Comparison of ENCODE assay signal across 16 cellular contexts in genomic region chr1:24067978-24068377, GRCh38. TPM values are rescaled to one million over a fixed set of nuclear protein-coding genes. Genes with fewer than 3 reads are reported as not detected.
A peak's percentile ranks its signal among the peaks of the same experiment; 100 is the strongest.
DNase-seq lines count a peak whose midpoint lies in the region; ATAC-seq and TF ChIP-seq lines count a peak whose summit lies in the region.
"Had no signal": no experiment of that assay in that cellular context is flagged by ENCODE, and none has a peak within 500 bp of the region (broad histone marks: within the 10 kb centered on the region; RNA-seq: fewer than 3 reads in every experiment).

No MANE protein-coding gene starts in this region.

- no peak overlapping the region for H3K4me3 Mint-ChIP-seq in chondrocyte (ENCODE audit: unreplicated experiment)
- H3K4me3 Mint-ChIP-seq in activated naive CD8-positive, alpha-beta T cell treated with anti-CD3 and anti-CD28 coated beads for 36 hours: no peak overlapping the region
- H3K4me3 Mint-ChIP-seq: CD4-positive, alpha-beta memory T cell had no signal

- no peaks in the 10 kb centered on the region for H3K79me1 ChIP-seq in neuronal stem cell (ENCODE audit: low read depth, low read length)

- H3K27ac ChIP-seq in heart right ventricle (peak overlapping the region in 7 of 10 donors; percentile 23 to 81 (median 64)), neuronal stem cell (replicated peaks; ENCODE audit: low read length) (no peak overlapping the region)
- H3K27ac ChIP-seq: C4-2B, HL-60 had no signal

- no peak overlapping the region for H2BK5ac ChIP-seq in neuronal stem cell (ENCODE audit: low read length)

- TF ChIP-seq CTCF in heart right ventricle (IDR thresholded peaks at IDR 0.05) (no peak), chondrocyte (IDR thresholded peaks at IDR 0.05) (no peak)

- no peak overlapping the region for H3K4me3 ChIP-seq in heart right ventricle
- no peak overlapping the region for H3K4me3 ChIP-seq in neuronal stem cell (ENCODE audit: low read length in 2 of 2)

- in situ Hi-C loops in ACHN (cut with HindIII; ENCODE audit: low pct_ligation_motif_present, low pct_unique_long_range_greater_than_20kb, low sequenced_read_pairs): no loop called here

- intact Hi-C loops in heart right ventricle (cut with DNase I): no loop called here
- intact Hi-C loops in cardiac septum (cut with DNase I): no loop called here

- no peaks in the 10 kb centered on the region for H3K9me3 Mint-ChIP-seq in chondrocyte (ENCODE audit: low read depth)
- H3K9me3 Mint-ChIP-seq in activated naive CD8-positive, alpha-beta T cell treated with anti-CD3 and anti-CD28 coated beads for 36 hours: no peaks in the 10 kb centered on the region
- H3K9me3 Mint-ChIP-seq: CD4-positive, alpha-beta memory T cell had no signal

- no peak overlapping the region for H3K18ac ChIP-seq in neuronal stem cell (ENCODE audit: low read length)

- peak overlapping the region; percentile 17 for H2BK15ac ChIP-seq in neuronal stem cell (ENCODE audit: low read length)

- peaks cover 2% of the 10 kb centered on the region for H3K27me3 Mint-ChIP-seq in chondrocyte (ENCODE audit: low read depth)
- peaks cover 13% of the 10 kb centered on the region for H3K27me3 Mint-ChIP-seq in activated naive CD8-positive, alpha-beta T cell treated with anti-CD3 and anti-CD28 coated beads for 36 hours

- no peak overlapping the region for H3K4ac ChIP-seq in neuronal stem cell (ENCODE audit: low read length)

- H3K4me1 Mint-ChIP-seq in chondrocyte (ENCODE audit: low read depth): peaks cover 5% of the 10 kb centered on the region
- H3K4me1 Mint-ChIP-seq in activated naive CD8-positive, alpha-beta T cell treated with anti-CD3 and anti-CD28 coated beads for 36 hours: peaks cover 5% of the 10 kb centered on the region

- H2BK12ac ChIP-seq in neuronal stem cell (ENCODE audit: low read length): no peak overlapping the region

- no peak overlapping the region for H4K8ac ChIP-seq in neuronal stem cell (ENCODE audit: low read depth, low read length)

- H2BK120ac ChIP-seq in neuronal stem cell (ENCODE audit: low read depth, low read length): no peak overlapping the region

- H4K91ac ChIP-seq in neuronal stem cell (ENCODE audit: low read depth, low read length, poor library complexity): no peak overlapping the region

- H3K9me3 ChIP-seq in heart right ventricle (peaks cover 0 to 2% (median 0%) of the 10 kb centered on the region in 11 donors), neuronal stem cell (replicated peaks in 1 of 2; ENCODE audit: control insufficient read depth in 2 of 2, insufficient read depth in 1 of 2, low read depth in 1 of 2, low read length in 2 of 2) (no peaks in the 10 kb centered on the region)

- H3K27me3 ChIP-seq in heart right ventricle: no peaks in the 10 kb centered on the region
- peaks cover 0 to 19% (median 0%) of the 10 kb centered on the region in 3 experiments for H3K27me3 ChIP-seq in neuronal stem cell (ENCODE audit: control insufficient read depth in 3 of 3, insufficient read depth in 3 of 3, low read depth in 1 of 3, low read length in 3 of 3)

- peak in 1 of 8 donors; percentile 16 for ATAC-seq in heart right ventricle
- ATAC-seq: HCT116 had no signal

- H3K4me1 ChIP-seq in heart right ventricle (peaks cover 0 to 31% (median 11%) of the 10 kb centered on the region in 9 donors), neuronal stem cell (ENCODE audit: control insufficient read depth in 2 of 2, insufficient read depth in 1 of 2, low read depth in 1 of 2, low read length in 2 of 2) (no peaks in the 10 kb centered on the region)

- no peak overlapping the region for H2AK5ac ChIP-seq in neuronal stem cell (ENCODE audit: low read depth, low read length)

- H3K4me2 ChIP-seq in neuronal stem cell (ENCODE audit: insufficient read depth, low read length, poor library complexity, severe bottlenecking): no peak overlapping the region

- no peak overlapping the region for H3K23ac ChIP-seq in neuronal stem cell (ENCODE audit: low read depth, low read length, poor library complexity)

- H3K27ac Mint-ChIP-seq in chondrocyte (ENCODE audit: unreplicated experiment): no peak overlapping the region
- H3K27ac Mint-ChIP-seq in activated naive CD8-positive, alpha-beta T cell treated with anti-CD3 and anti-CD28 coated beads for 36 hours: no peak overlapping the region
- H3K27ac Mint-ChIP-seq: CD4-positive, alpha-beta memory T cell had no signal

- WGBS in heart right ventricle, 2 donors: 84 to 85% methylated on average over 12 of the region's 12 CpGs
- WGBS in neuronal stem cell (ENCODE audit: extremely low coverage in 2 of 2, insufficient read length in 2 of 2, insufficient replicate concordance in 1 of 2), 2 donors: no CpG with 5 or more reads among the region's 12 CpGs

- H3K9ac ChIP-seq in neuronal stem cell (ENCODE audit: low read depth, low read length, poor library complexity): no peak overlapping the region

- no peaks in the 10 kb centered on the region for H3K36me3 Mint-ChIP-seq in chondrocyte (ENCODE audit: low read depth)
- H3K36me3 Mint-ChIP-seq in activated naive CD8-positive, alpha-beta T cell treated with anti-CD3 and anti-CD28 coated beads for 36 hours: no peaks in the 10 kb centered on the region
- H3K36me3 Mint-ChIP-seq: CD4-positive, alpha-beta memory T cell had no signal

- H2AFZ ChIP-seq in neuronal stem cell (ENCODE audit: low read length): no peak overlapping the region

- peaks cover 0 to 65% (median 7%) of the 10 kb centered on the region in 9 donors for H3K36me3 ChIP-seq in heart right ventricle
- no peaks in the 10 kb centered on the region for H3K36me3 ChIP-seq in neuronal stem cell (replicated peaks in 1 of 2; ENCODE audit: control insufficient read depth in 2 of 2, insufficient read depth in 2 of 2, low read length in 2 of 2)

- no peak overlapping the region for H3K14ac ChIP-seq in neuronal stem cell (ENCODE audit: low read length)

- DNase-seq in heart right ventricle (no peak), cardiac septum (ENCODE audit: low spot score) (no peak), chondrocyte (ENCODE audit: low spot score) (peak; percentile 37), neuronal stem cell (ENCODE audit: low spot score) (no peak), NCI-H1092 treated with DMSO at 0.1 percent for 48 hours (lab: John Stamatoyannopoulos, UW) (no peak), ACHN (no peak)
- DNase-seq in activated naive CD8-positive, alpha-beta T cell treated with anti-CD3 and anti-CD28 coated beads for 36 hours: no peak
- DNase-seq: 8988T; CD4-positive, alpha-beta memory T cell; DMS153; DMS79 treated with DMSO at 0.1 percent for 48 hours; EL had no signal

RNA-seq across cellular contexts. Expression of gene MYOM3, which starts 44.0 kb away (rescaled TPM):
- total RNA-seq in heart right ventricle: 100 to 1,000 TPM; 285 to 428 (median 328) TPM
- polyA plus RNA-seq in heart right ventricle: 100 to 1,000 TPM in 1 of 2 donors, 10 to 100 TPM in 1; 85.3 to 293 TPM
- total RNA-seq in cardiac septum: 249 TPM
- 0.70 to 2.9 TPM (median 0.72 TPM) in 3 replicates for total RNA-seq in chondrocyte
- 0.18 TPM for polyA plus RNA-seq in neuronal stem cell (2013, experiment 1 of 2)
- 0.10 TPM for polyA plus RNA-seq in neuronal stem cell (2013, experiment 2 of 2)
- not detected for total RNA-seq in activated naive CD8-positive, alpha-beta T cell treated with anti-CD3 and anti-CD28 coated beads for 36 hours
- total RNA-seq: CD4-positive, alpha-beta memory T cell; H4 had no signal
- polyA plus RNA-seq: CD4-positive, alpha-beta memory T cell had no signal

Comparison
In these comparisons a context has a peak if more than half of its experiments do, and no peak if none do; other contexts are left out.
1. RNA of gene MYOM3, which starts 44.0 kb away (total RNA-seq): 285 to 428 TPM in heart right ventricle and 249 TPM in cardiac septum (single experiment); 0.70 to 2.9 TPM in chondrocyte and not detected in activated naive CD8-positive, alpha-beta T cell treated with anti-CD3 and anti-CD28 coated beads for 36 hours; every median in the first group is over 10 times any median in the second.